In genomic region chr3:129616713-129617112, GRCh38 we compare ENCODE assay signal across 9 cellular contexts. TPM values are rescaled to one million over a fixed set of nuclear protein-coding genes. Genes with fewer than 3 reads are reported as not detected.
DNase-seq lines count a peak whose midpoint lies in the region; ATAC-seq and TF ChIP-seq lines count a peak whose summit lies in the region.
"Had no signal": no experiment of that assay in that cellular context is flagged by ENCODE, and none has a peak within 500 bp of the region (broad histone marks: within the 10 kb centered on the region; RNA-seq: fewer than 3 reads in every experiment).

No MANE protein-coding gene starts in this region.

- H3K36me3 ChIP-seq in A673 (ENCODE audit: insufficient read depth, low read length, poor library complexity, severe bottlenecking): no peaks in the 10 kb centered on the region

- H3K4me3 Mint-ChIP-seq in stimulated activated memory B cell treated with anti-CD40 and anti-IgM and Interleukin-4, amounts not matched to agents 10 μg/mL and 1 μg/mL and 100 μg/mL, for 72 hours: no peak overlapping the region

- ATAC-seq in sciatic nerve: peak; percentile 6
- no peak for ATAC-seq in HG03108 (IDR thresholded peaks at IDR 0.05; ENCODE audit: unreplicated experiment)
- no peak for ATAC-seq in stimulated activated memory B cell treated with anti-CD40 and anti-IgM and Interleukin-4, amounts not matched to agents 10 μg/mL and 1 μg/mL and 100 μg/mL, for 72 hours

- TF ChIP-seq CTCF in foreskin fibroblast (IDR thresholded peaks at IDR 0.05; ENCODE audit: low read depth, low read length) (no peak), A673 (conservative IDR thresholded peaks at IDR 0.05; ENCODE audit: low read depth, low read length) (no peak)

- intact Hi-C loops in sciatic nerve (cut with DNase I) (no loop called here), A673 (cut with micrococcal nuclease; ENCODE audit: unreplicated experiment) (no loop called here)

- H3K27ac Mint-ChIP-seq in stimulated activated memory B cell treated with anti-CD40 and anti-IgM and Interleukin-4, amounts not matched to agents 10 μg/mL and 1 μg/mL and 100 μg/mL, for 72 hours: no peak overlapping the region

- POLR2A ChIA-PET in A673 (lab: Charles Lee; ENCODE audit: low non-redundant PET): no interaction called here

- no peak overlapping the region for H3K27ac ChIP-seq in A673 (ENCODE audit: low read depth, low read length, poor library complexity, severe bottlenecking)

- H3K4me1 Mint-ChIP-seq in stimulated activated memory B cell treated with anti-CD40 and anti-IgM and Interleukin-4, amounts not matched to agents 10 μg/mL and 1 μg/mL and 100 μg/mL, for 72 hours: peaks cover 18% of the 10 kb centered on the region

- CTCF ChIA-PET in A673 (lab: Charles Lee): no interaction called here

- peak; percentile 54 for DNase-seq in ELR (ENCODE audit: low read depth)
- DNase-seq in RPMI7951 (ENCODE audit: low read depth): peak; percentile 57
- peak; percentile 72 to 76 for DNase-seq in foreskin fibroblast
- peak; percentile 61 for DNase-seq in sciatic nerve (ENCODE audit: low spot score)
- DNase-seq in foreskin melanocyte: no peak
- DNase-seq in A673 (ENCODE audit: low spot score): no peak
- DNase-seq: activated CD4-positive, CD25-positive, alpha-beta regulatory T cell treated with anti-CD3 and anti-CD28 coated beads, Interleukin-2, amount 50 U/mL, for 72 hours had no signal

- H3K4me1 ChIP-seq in A673 (ENCODE audit: insufficient read depth, low read length, poor library complexity, severe bottlenecking): no peaks in the 10 kb centered on the region

- no peaks in the 10 kb centered on the region for H3K27me3 ChIP-seq in A673 (replicated peaks; ENCODE audit: insufficient read depth, low read depth, low read length, poor library complexity)

- BruUV-seq in A673 (replicated peaks; lab: Mats Ljungman, UMichigan): no TSS peak

- H3K27me3 Mint-ChIP-seq in stimulated activated memory B cell treated with anti-CD40 and anti-IgM and Interleukin-4, amounts not matched to agents 10 μg/mL and 1 μg/mL and 100 μg/mL, for 72 hours: peaks cover 15% of the 10 kb centered on the region

- H3K9me3 ChIP-seq in A673 (ENCODE audit: low read depth, low read length, poor library complexity, severe bottlenecking): no peaks in the 10 kb centered on the region

- no peaks in the 10 kb centered on the region for H3K36me3 Mint-ChIP-seq in stimulated activated memory B cell treated with anti-CD40 and anti-IgM and Interleukin-4, amounts not matched to agents 10 μg/mL and 1 μg/mL and 100 μg/mL, for 72 hours

- no peaks in the 10 kb centered on the region for H3K9me3 Mint-ChIP-seq in stimulated activated memory B cell treated with anti-CD40 and anti-IgM and Interleukin-4, amounts not matched to agents 10 μg/mL and 1 μg/mL and 100 μg/mL, for 72 hours

- H3K4me3 ChIP-seq in foreskin fibroblast (ENCODE audit: low read depth in 1 of 2, low read length in 2 of 2) (no peak overlapping the region), A673 (ENCODE audit: low read depth, low read length, poor library complexity, severe bottlenecking) (no peak overlapping the region)

RNA-seq across cellular contexts. Expression of gene PLXND1, which starts 10.2 kb away (rescaled TPM):
- total RNA-seq in RPMI7951 (2014; rRNA removed; shearing (Covaris generic)): 68.0 and 68.9 TPM in 2 replicates
- total RNA-seq in sciatic nerve: 319 TPM
- 31.5 and 32.1 TPM in 2 replicates for total RNA-seq in A673 (2021)

Comparison
In these comparisons a context has a peak if more than half of its experiments do, and no peak if none do; other contexts are left out.
1. DNase-seq: peak in ELR (single experiment), RPMI7951 (single experiment), foreskin fibroblast (2 of 2) and sciatic nerve (single experiment); none in foreskin melanocyte (single experiment) and A673 (single experiment).